In the genomic region with DNA sequence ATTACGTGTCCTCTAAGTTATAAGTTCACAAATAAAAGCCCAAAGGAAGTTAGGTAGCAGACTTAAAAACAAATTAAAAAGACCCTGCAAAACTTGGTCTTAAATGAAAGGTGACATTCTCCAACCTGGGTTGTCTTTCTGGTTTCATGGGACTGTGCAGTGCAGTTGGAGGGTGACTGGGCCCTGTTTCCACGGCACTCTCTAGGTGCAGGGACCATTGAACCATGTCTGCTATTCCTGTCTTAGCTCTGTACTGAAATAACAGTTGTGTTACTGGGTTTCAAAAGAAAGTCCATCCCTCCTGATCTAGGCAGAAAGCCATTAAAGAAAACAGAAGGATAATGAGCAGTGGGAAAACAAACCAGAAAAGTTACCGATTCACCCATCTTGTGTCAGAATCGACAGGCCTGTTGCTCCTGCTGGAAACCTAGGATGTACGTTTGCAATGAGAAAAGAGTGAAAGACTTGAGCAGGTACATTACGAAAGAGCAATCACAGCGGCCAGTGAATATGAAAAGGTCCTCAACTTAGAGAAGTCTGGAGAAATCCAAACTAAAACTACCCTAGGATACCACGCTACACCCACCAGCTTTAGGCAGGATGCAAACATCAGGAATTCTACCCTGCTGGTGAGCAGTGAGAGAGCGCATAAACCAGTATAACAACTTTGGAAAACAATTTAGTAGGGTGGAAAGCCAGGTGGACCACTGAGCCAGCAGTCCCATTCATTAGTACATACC, we compare ENCODE assay signal across 1 cellular context.
TF ChIP-seq lines count a peak whose summit lies in the region.

No MANE protein-coding gene starts in this region.

TF ChIP-seq in GM23338, 12 proteins besides CTCF, POLR2A, EP300 and RAD21 (continued from another document):
- TF ChIP-seq, protein P1, sequence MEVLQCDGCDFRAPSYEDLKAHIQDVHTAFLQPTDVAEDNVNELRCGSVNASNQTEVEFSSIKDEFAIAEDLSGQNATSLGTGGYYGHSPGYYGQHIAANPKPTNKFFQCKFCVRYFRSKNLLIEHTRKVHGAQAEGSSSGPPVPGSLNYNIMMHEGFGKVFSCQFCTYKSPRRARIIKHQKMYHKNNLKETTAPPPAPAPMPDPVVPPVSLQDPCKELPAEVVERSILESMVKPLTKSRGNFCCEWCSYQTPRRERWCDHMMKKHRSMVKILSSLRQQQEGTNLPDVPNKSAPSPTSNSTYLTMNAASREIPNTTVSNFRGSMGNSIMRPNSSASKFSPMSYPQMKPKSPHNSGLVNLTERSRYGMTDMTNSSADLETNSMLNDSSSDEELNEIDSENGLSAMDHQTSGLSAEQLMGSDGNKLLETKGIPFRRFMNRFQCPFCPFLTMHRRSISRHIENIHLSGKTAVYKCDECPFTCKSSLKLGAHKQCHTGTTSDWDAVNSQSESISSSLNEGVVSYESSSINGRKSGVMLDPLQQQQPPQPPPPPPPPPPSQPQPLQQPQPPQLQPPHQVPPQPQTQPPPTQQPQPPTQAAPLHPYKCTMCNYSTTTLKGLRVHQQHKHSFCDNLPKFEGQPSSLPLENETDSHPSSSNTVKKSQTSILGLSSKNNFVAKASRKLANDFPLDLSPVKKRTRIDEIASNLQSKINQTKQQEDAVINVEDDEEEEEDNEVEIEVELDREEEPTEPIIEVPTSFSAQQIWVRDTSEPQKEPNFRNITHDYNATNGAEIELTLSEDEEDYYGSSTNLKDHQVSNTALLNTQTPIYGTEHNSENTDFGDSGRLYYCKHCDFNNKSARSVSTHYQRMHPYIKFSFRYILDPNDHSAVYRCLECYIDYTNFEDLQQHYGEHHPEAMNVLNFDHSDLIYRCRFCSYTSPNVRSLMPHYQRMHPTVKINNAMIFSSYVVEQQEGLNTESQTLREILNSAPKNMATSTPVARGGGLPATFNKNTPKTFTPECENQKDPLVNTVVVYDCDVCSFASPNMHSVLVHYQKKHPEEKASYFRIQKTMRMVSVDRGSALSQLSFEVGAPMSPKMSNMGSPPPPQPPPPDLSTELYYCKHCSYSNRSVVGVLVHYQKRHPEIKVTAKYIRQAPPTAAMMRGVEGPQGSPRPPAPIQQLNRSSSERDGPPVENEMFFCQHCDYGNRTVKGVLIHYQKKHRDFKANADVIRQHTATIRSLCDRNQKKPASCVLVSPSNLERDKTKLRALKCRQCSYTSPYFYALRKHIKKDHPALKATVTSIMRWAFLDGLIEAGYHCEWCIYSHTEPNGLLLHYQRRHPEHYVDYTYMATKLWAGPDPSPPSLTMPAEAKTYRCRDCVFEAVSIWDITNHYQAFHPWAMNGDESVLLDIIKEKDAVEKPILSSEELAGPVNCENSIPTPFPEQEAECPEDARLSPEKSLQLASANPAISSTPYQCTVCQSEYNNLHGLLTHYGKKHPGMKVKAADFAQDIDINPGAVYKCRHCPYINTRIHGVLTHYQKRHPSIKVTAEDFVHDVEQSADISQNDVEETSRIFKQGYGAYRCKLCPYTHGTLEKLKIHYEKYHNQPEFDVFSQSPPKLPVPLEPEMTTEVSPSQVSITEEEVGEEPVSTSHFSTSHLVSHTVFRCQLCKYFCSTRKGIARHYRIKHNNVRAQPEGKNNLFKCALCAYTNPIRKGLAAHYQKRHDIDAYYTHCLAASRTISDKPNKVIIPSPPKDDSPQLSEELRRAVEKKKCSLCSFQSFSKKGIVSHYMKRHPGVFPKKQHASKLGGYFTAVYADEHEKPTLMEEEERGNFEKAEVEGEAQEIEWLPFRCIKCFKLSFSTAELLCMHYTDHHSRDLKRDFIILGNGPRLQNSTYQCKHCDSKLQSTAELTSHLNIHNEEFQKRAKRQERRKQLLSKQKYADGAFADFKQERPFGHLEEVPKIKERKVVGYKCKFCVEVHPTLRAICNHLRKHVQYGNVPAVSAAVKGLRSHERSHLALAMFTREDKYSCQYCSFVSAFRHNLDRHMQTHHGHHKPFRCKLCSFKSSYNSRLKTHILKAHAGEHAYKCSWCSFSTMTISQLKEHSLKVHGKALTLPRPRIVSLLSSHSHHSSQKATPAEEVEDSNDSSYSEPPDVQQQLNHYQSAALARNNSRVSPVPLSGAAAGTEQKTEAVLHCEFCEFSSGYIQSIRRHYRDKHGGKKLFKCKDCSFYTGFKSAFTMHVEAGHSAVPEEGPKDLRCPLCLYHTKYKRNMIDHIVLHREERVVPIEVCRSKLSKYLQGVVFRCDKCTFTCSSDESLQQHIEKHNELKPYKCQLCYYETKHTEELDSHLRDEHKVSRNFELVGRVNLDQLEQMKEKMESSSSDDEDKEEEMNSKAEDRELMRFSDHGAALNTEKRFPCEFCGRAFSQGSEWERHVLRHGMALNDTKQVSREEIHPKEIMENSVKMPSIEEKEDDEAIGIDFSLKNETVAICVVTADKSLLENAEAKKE (CRISPR knock-in tag; IDR thresholded peaks at IDR 0.05) = no peak
